In the genomic region with DNA sequence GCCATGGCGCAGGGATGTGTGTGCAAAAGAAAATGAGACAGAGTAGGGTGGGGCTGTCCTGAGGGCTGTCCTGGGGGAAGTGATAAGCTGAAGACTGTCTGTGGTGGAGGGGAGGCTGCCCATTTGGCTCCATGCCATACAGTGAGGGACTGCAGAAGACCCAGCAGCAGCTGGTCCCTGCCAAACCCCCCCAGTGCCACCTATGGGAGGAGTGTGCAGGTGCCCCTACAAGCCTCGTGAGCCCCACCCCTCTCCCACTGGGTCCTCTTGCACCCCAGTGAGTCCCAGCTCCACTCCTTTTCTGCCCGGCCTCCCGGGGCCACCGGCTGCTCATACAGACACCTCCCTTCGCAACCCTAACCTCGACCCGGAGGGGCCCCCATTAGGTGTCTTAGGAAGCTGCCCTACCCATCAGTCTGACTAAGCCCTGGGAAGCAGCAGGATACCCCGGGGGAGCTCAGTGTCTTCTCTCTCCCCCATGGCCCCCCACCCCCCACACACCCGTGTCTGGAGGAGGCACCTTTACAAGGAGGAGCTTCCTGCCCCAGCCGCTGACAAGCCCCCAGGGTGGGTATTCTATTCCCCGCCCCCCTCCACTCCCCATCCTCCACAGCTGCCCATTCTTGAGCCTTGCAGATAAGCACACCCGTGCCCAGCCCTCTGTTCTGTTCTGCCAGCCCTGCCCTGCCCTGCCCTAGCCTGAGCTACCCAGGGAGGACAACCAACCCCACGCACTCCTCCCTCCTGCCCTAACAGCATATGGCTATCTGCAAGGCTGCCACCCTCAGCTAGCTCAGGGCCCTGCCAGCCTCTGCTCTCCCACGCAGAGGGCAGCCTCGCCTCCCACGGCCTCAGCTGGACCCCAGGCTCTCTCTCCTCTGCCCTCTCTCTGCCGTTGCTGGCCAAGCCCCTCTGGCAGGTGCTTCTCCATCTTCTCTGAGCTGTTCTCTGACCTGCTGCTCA, we compare ENCODE assay signal across 1 cellular context.
TF ChIP-seq lines count a peak whose summit lies in the region.

No MANE protein-coding gene starts in this region.

TF ChIP-seq in H1, 55 proteins besides CTCF, POLR2A, EP300 and RAD21:
- TF ChIP-seq BCL11A (IDR thresholded peaks at IDR 0.05; ENCODE audit: low read depth in 2 of 2, low read length in 2 of 2) (no peak), BACH1 (IDR thresholded peaks at IDR 0.05; ENCODE audit: low read length) (no peak), SP2 (IDR thresholded peaks at IDR 0.05; ENCODE audit: low read length) (no peak), POLR2AphosphoS5 (IDR thresholded peaks at IDR 0.05; ENCODE audit: low read depth, low read length) (no peak), GABPA (IDR thresholded peaks at IDR 0.05; ENCODE audit: borderline replicate concordance, insufficient read depth, low read length) (no peak)
